ENCODE assay signal across 14 cellular contexts in genomic region chr12:117466677-117467362, GRCh38.
"Had no signal": no experiment of that assay in that cellular context is flagged by ENCODE, and none has a peak within 500 bp of the region (broad histone marks: within the 10 kb centered on the region; RNA-seq: fewer than 3 reads in every experiment).

No MANE protein-coding gene starts in this region.

- DNase-seq: activated CD4-positive, alpha-beta T cell treated with anti-CD3 and anti-CD28 coated beads, Interleukin-2, amount 50 U/mL, for 4 hours; activated CD4-positive, CD25-positive, alpha-beta regulatory T cell treated with anti-CD3 and anti-CD28 coated beads, Interleukin-2, amount 50 U/mL, for 72 hours; activated gamma-delta T cell; activated T-cell treated with anti-CD3 and anti-CD28 coated beads, Interleukin-2, amount 50 U/mL, for 48 hours; amygdala; dorsolateral prefrontal cortex; immature natural killer cell; mammary epithelial cell had no signal

- H3K27me3 ChIP-seq: dorsolateral prefrontal cortex, tibial nerve had no signal

- H3K4me1 ChIP-seq: parathyroid adenoma, tibial nerve had no signal

- H3K27ac Mint-ChIP-seq: activated naive CD8-positive, alpha-beta T cell; immature natural killer cell; stimulated activated effector memory CD8-positive, alpha-beta T cell treated with anti-CD3 and anti-CD28 coated beads, Interleukin-12 subunit alpha, Interleukin-12 subunit beta, amount 100 ng/mL, for 72 hours had no signal

- H3K4me3 ChIP-seq: dorsolateral prefrontal cortex, smooth muscle cell, tibial nerve had no signal

- ATAC-seq: esophagus mucosa; stimulated activated effector memory CD8-positive, alpha-beta T cell treated with anti-CD3 and anti-CD28 coated beads, Interleukin-12 subunit alpha, Interleukin-12 subunit beta, amount 100 ng/mL, for 72 hours had no signal

- H3K36me3 Mint-ChIP-seq: activated naive CD8-positive, alpha-beta T cell; immature natural killer cell; stimulated activated effector memory CD8-positive, alpha-beta T cell treated with anti-CD3 and anti-CD28 coated beads, Interleukin-12 subunit alpha, Interleukin-12 subunit beta, amount 100 ng/mL, for 72 hours had no signal

- H3K4me3 Mint-ChIP-seq: activated naive CD8-positive, alpha-beta T cell; immature natural killer cell; stimulated activated effector memory CD8-positive, alpha-beta T cell treated with anti-CD3 and anti-CD28 coated beads, Interleukin-12 subunit alpha, Interleukin-12 subunit beta, amount 100 ng/mL, for 72 hours had no signal

- H3K4me1 Mint-ChIP-seq: immature natural killer cell; stimulated activated effector memory CD8-positive, alpha-beta T cell treated with anti-CD3 and anti-CD28 coated beads, Interleukin-12 subunit alpha, Interleukin-12 subunit beta, amount 100 ng/mL, for 72 hours had no signal

- H3K27ac ChIP-seq: dorsolateral prefrontal cortex, parathyroid adenoma, tibial nerve had no signal

- H3K36me3 ChIP-seq: tibial nerve had no signal
